13 cellular contexts compared by ENCODE assay signal in genomic region chr19:54420068-54420382, GRCh38. TPM values are rescaled to one million over a fixed set of nuclear protein-coding genes. Genes with fewer than 3 reads are reported as not detected.
DNase-seq lines count a peak whose midpoint lies in the region; ATAC-seq and TF ChIP-seq lines count a peak whose summit lies in the region.
"Had no signal": no experiment of that assay in that cellular context is flagged by ENCODE, and none has a peak within 500 bp of the region (broad histone marks: within the 10 kb centered on the region; RNA-seq: fewer than 3 reads in every experiment).

No MANE protein-coding gene starts in this region.

- H3K27ac ChIP-seq in right atrium auricular region = peak overlapping the region; percentile 40 to 56
- no peak overlapping the region for H3K27ac ChIP-seq in right cardiac atrium (ENCODE audit: low read length)
- H3K27ac ChIP-seq in layer of hippocampus (ENCODE audit: low read depth, low read length) = peak overlapping the region; percentile 99
- peak overlapping the region; percentile 73 to 92 (median 82) for H3K27ac ChIP-seq in tibial nerve
- H3K27ac ChIP-seq in transverse colon = no peak overlapping the region

- no peaks in the 10 kb centered on the region for H3K9me3 ChIP-seq in right atrium auricular region
- H3K9me3 ChIP-seq in right cardiac atrium (ENCODE audit: control insufficient read depth, low read length) = no peaks in the 10 kb centered on the region
- H3K9me3 ChIP-seq in tibial nerve = no peaks in the 10 kb centered on the region
- no peaks in the 10 kb centered on the region for H3K9me3 ChIP-seq in transverse colon

- WGBS in right cardiac atrium = 19% methylated on average over 10 of the region's 10 CpGs
- 7 to 17% methylated on average over 7 to 10 of the region's 10 CpGs for WGBS in tibial nerve, 2 donors
- 32% methylated on average over 10 of the region's 10 CpGs; no CpG with 5 or more reads in 1 of the 2 donors for WGBS in transverse colon (ENCODE audit: low coverage in 1 of 2), 2 donors

- H3K27ac Mint-ChIP-seq in activated naive CD8-positive, alpha-beta T cell treated with anti-CD3 and anti-CD28 coated beads for 36 hours = no peak overlapping the region
- H3K27ac Mint-ChIP-seq: activated CD4-positive, alpha-beta T cell treated with anti-CD3 and anti-CD28 coated beads, Interleukin-2, amount 10 ng/mL, durations not matched to agents 24 days and 14 days; memory B cell had no signal

- TF ChIP-seq CTCF in right atrium auricular region (IDR thresholded peaks at IDR 0.05) (no peak), tibial nerve (IDR thresholded peaks at IDR 0.05) (no peak), transverse colon (IDR thresholded peaks at IDR 0.05) (no peak)

- H3K4me3 Mint-ChIP-seq in activated naive CD8-positive, alpha-beta T cell treated with anti-CD3 and anti-CD28 coated beads for 36 hours = no peak overlapping the region
- H3K4me3 Mint-ChIP-seq: activated CD4-positive, alpha-beta T cell treated with anti-CD3 and anti-CD28 coated beads, Interleukin-2, amount 10 ng/mL, durations not matched to agents 24 days and 14 days; activated T-cell treated with anti-CD3 and anti-CD28 coated beads, Interleukin-2, amount 50 U/mL, for 4 hours; memory B cell had no signal

- no peak for ATAC-seq in right cardiac atrium
- ATAC-seq: activated T-cell treated with anti-CD3 and anti-CD28 coated beads, Interleukin-2, amount 50 U/mL, for 4 hours had no signal

- TF ChIP-seq EP300 in tibial nerve (IDR thresholded peaks at IDR 0.05) = no peak
- TF ChIP-seq EP300 in transverse colon (IDR thresholded peaks at IDR 0.05; ENCODE audit: low read depth) = no peak

- DNase-seq in right atrium auricular region (ENCODE audit: low spot score) (no peak), right cardiac atrium (no peak), tibial nerve (ENCODE audit: low spot score in 2 of 2) (no peak), transverse colon (no peak)
- DNase-seq in activated naive CD8-positive, alpha-beta T cell treated with anti-CD3 and anti-CD28 coated beads for 36 hours = no peak
- DNase-seq: activated CD4-positive, alpha-beta T cell treated with anti-CD3 and anti-CD28 coated beads, Interleukin-2, amount 10 ng/mL, durations not matched to agents 24 days and 14 days; activated T-cell treated with anti-CD3 and anti-CD28 coated beads, Interleukin-2, amount 50 U/mL, for 4 hours; GDM1; NCI-H2171 treated with DMSO at 0.1 percent for 48 hours; SHP77 treated with DMSO at 0.1 percent for 48 hours had no signal

- H3K4me3 ChIP-seq in right atrium auricular region (peak overlapping the region in 1 of 2 donors; percentile 33), right cardiac atrium (ENCODE audit: low read length) (no peak overlapping the region), tibial nerve (peak overlapping the region in 1 of 4 donors; percentile 30), transverse colon (no peak overlapping the region)

- no peaks in the 10 kb centered on the region for H3K9me3 Mint-ChIP-seq in activated naive CD8-positive, alpha-beta T cell treated with anti-CD3 and anti-CD28 coated beads for 36 hours
- H3K9me3 Mint-ChIP-seq: activated CD4-positive, alpha-beta T cell treated with anti-CD3 and anti-CD28 coated beads, Interleukin-2, amount 10 ng/mL, durations not matched to agents 24 days and 14 days; activated T-cell treated with anti-CD3 and anti-CD28 coated beads, Interleukin-2, amount 50 U/mL, for 4 hours; memory B cell had no signal

- in situ Hi-C loops in transverse colon (cut with MboI; ENCODE audit: low pct_ligation_motif_present in 1 of 4, low pct_unique_long_range_greater_than_20kb in 1 of 4, low sequenced_read_pairs in 3 of 4) = no loop called here

- no peaks in the 10 kb centered on the region for H3K36me3 Mint-ChIP-seq in activated naive CD8-positive, alpha-beta T cell treated with anti-CD3 and anti-CD28 coated beads for 36 hours

- intact Hi-C loops in right cardiac atrium (cut with DNase I) = no loop called here
- intact Hi-C loops in transverse colon (cut with DNase I; ENCODE audit: low total_unique reads) = no loop called here

- H3K36me3 ChIP-seq in right atrium auricular region (no peaks in the 10 kb centered on the region), tibial nerve (no peaks in the 10 kb centered on the region), transverse colon (no peaks in the 10 kb centered on the region)

- H3K27me3 ChIP-seq in right atrium auricular region (peaks cover 5 to 18% of the 10 kb centered on the region in 2 donors), right cardiac atrium (ENCODE audit: control insufficient read depth, insufficient read depth) (no peaks in the 10 kb centered on the region), layer of hippocampus (ENCODE audit: control insufficient read depth, insufficient read depth, low read length) (peaks cover 7% of the 10 kb centered on the region), tibial nerve (peaks cover 0 to 49% of the 10 kb centered on the region in 2 donors), transverse colon (peaks cover 68% of the 10 kb centered on the region)

- TF ChIP-seq POLR2A in tibial nerve (IDR thresholded peaks at IDR 0.05) (no peak), transverse colon (IDR thresholded peaks at IDR 0.05) (no peak)

- H3K4me1 ChIP-seq in right atrium auricular region = peaks cover 0 to 42% of the 10 kb centered on the region in 2 donors
- no peaks in the 10 kb centered on the region for H3K4me1 ChIP-seq in right cardiac atrium (ENCODE audit: control insufficient read depth, insufficient read depth, low read length)
- H3K4me1 ChIP-seq in tibial nerve = peaks cover 0 to 64% (median 12%) of the 10 kb centered on the region in 4 donors
- peaks cover 0 to 5% (median 0%) of the 10 kb centered on the region in 4 donors for H3K4me1 ChIP-seq in transverse colon

- H3K4me1 Mint-ChIP-seq in activated naive CD8-positive, alpha-beta T cell treated with anti-CD3 and anti-CD28 coated beads for 36 hours = peaks cover 12% of the 10 kb centered on the region

- H3K27me3 Mint-ChIP-seq in activated naive CD8-positive, alpha-beta T cell treated with anti-CD3 and anti-CD28 coated beads for 36 hours = peaks cover 37% of the 10 kb centered on the region

RNA-seq across cellular contexts. Expression of gene TTYH1, which starts 4.8 kb away (rescaled TPM):
- 1 to 10 TPM; 1.7 to 2.7 TPM for total RNA-seq in right atrium auricular region
- total RNA-seq in right cardiac atrium = 1 to 10 TPM; 2.4 to 3.0 (median 2.9) TPM
- 3.6 TPM for polyA plus RNA-seq in right cardiac atrium
- total RNA-seq in tibial nerve = 10 to 100 TPM; 21.0 to 50.0 (median 34.9) TPM
- 1 to 10 TPM; 1.1 to 7.5 (median 3.0) TPM for total RNA-seq in transverse colon
- 1 to 10 TPM in 1 of 2 experiments, under 1 TPM in 1; 0.98 to 1.8 TPM for total RNA-seq in activated naive CD8-positive, alpha-beta T cell treated with anti-CD3 and anti-CD28 coated beads for 36 hours

RNA-seq across cellular contexts. Expression of gene LENG8, which starts 29.0 kb away (rescaled TPM):
- 10 to 100 TPM; 32.1 to 36.4 TPM for total RNA-seq in right atrium auricular region
- total RNA-seq in right cardiac atrium = 10 to 100 TPM; 66.2 to 87.4 (median 71.4) TPM
- 77.5 TPM for polyA plus RNA-seq in right cardiac atrium
- total RNA-seq in tibial nerve = 100 to 1,000 TPM; 189 to 389 (median 285) TPM
- total RNA-seq in transverse colon = 1,000 to 10,000 TPM in 1 of 4 donors, 100 to 1,000 TPM in 3; 194 to 1,037 (median 566) TPM
- total RNA-seq in activated naive CD8-positive, alpha-beta T cell treated with anti-CD3 and anti-CD28 coated beads for 36 hours = 100 to 1,000 TPM; 101 to 108 TPM

RNA-seq across cellular contexts. Expression of gene LENG9, which starts 43.6 kb away (rescaled TPM):
- total RNA-seq in right atrium auricular region = 1 to 10 TPM; 2.1 to 4.9 TPM
- 1 to 10 TPM; 2.1 to 4.1 (median 2.7) TPM for total RNA-seq in right cardiac atrium
- polyA plus RNA-seq in right cardiac atrium = 2.3 TPM
- 10 to 100 TPM in 1 of 4 donors, 1 to 10 TPM in 3; 5.9 to 10.3 (median 9.4) TPM for total RNA-seq in tibial nerve
- total RNA-seq in transverse colon = 10 to 100 TPM in 3 of 4 donors, 1 to 10 TPM in 1; 1.1 to 16.5 (median 12.3) TPM
- 1 to 10 TPM; 4.3 to 4.9 TPM for total RNA-seq in activated naive CD8-positive, alpha-beta T cell treated with anti-CD3 and anti-CD28 coated beads for 36 hours

RNA-seq across cellular contexts. Expression of gene CDC42EP5, which starts 53.1 kb away (rescaled TPM):
- total RNA-seq in right atrium auricular region (10 to 100 TPM; 11.4 to 15.2 TPM), right cardiac atrium (10 to 100 TPM; 10.4 to 22.5 (median 12.8) TPM), tibial nerve (10 to 100 TPM; 38.9 to 62.2 (median 50.2) TPM), transverse colon (100 to 1,000 TPM; 210 to 231 (median 214) TPM)
- polyA plus RNA-seq in right cardiac atrium = 10.8 TPM
- under 1 TPM in 1 of 2 experiments, not detected in 1; 0.34 TPM for total RNA-seq in activated naive CD8-positive, alpha-beta T cell treated with anti-CD3 and anti-CD28 coated beads for 36 hours

RNA-seq across cellular contexts. Expression of gene LAIR1, which starts 55.3 kb away (rescaled TPM):
- total RNA-seq in right atrium auricular region = 1 to 10 TPM; 4.2 to 7.8 TPM
- total RNA-seq in right cardiac atrium = 1 to 10 TPM; 6.8 to 9.1 (median 8.1) TPM
- 2.9 TPM for polyA plus RNA-seq in right cardiac atrium
- 10 to 100 TPM; 15.5 to 59.1 (median 31.1) TPM for total RNA-seq in tibial nerve
- 10 to 100 TPM in 2 of 4 donors, 1 to 10 TPM in 2; 1.9 to 18.4 (median 7.3) TPM for total RNA-seq in transverse colon
- 10 to 100 TPM in 1 of 2 experiments, 1 to 10 TPM in 1; 9.0 to 10.1 TPM for total RNA-seq in activated naive CD8-positive, alpha-beta T cell treated with anti-CD3 and anti-CD28 coated beads for 36 hours
- total RNA-seq: A673 had no signal

Comparison
In these comparisons a context has a peak if more than half of its experiments do, and no peak if none do; other contexts are left out.
1. H3K27ac ChIP-seq: peak in right atrium auricular region (2 of 2), layer of hippocampus (single experiment) and tibial nerve (4 of 4); none in right cardiac atrium (single experiment) and transverse colon (0 of 4).